In the genomic region with DNA sequence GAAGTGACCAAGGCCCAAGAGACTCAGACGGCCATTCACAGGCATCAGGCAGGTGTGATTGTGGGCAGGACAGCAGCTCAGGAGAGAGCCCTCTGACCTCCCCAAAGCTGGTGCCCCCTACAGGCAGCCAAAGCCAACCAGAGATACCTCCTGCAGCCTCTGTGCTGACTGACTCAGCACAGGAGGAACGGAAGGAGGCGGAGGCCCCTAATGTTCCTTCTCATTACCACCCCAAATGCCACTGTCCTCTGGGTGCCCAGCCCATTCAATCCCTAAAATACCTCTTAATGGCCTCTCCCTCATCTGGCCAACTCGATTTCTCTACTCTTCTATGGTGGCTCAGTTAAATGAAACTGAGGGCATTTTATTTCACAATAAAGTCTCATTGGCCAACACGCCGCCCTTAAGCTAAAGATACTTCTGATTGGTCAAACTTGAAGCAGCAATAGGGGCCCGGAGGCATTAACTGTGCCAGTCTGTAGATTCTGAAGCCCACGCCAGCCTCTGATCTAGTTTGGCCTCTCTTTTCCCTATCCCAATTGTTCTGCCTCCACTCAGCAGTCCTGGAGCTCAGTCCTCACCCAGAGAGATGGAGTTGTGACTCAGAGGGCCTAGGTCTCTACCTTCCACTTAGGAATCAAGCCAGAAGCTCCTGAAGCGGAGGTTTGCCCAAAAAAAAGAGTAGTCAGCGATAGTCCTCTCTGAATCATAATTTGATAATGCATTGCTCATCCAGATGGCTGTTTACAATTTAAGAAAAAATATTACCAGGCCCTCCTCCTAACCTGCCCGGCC, we compare ENCODE assay signal across 1 cellular context.
TF ChIP-seq lines count a peak whose summit lies in the region.

No MANE protein-coding gene starts in this region.

TF ChIP-seq in HepG2, 621 proteins besides CTCF, POLR2A, EP300 and RAD21 (continued from another document and continues in another):
- TF ChIP-seq DMTF1 (CRISPR knock-in tag; IDR thresholded peaks at IDR 0.05) (no peak), TAF15 (IDR thresholded peaks at IDR 0.05; ENCODE audit: low read depth, low read length, poor library complexity, severe bottlenecking) (no peak), PBX3 (CRISPR knock-in tag; IDR thresholded peaks at IDR 0.05; ENCODE audit: borderline replicate concordance) (no peak), KLF13 (CRISPR knock-in tag; IDR thresholded peaks at IDR 0.05) (no peak), NCOR1 (IDR thresholded peaks at IDR 0.05; ENCODE audit: borderline replicate concordance, low read length) (no peak), MLXIP (CRISPR knock-in tag; IDR thresholded peaks at IDR 0.05; ENCODE audit: borderline replicate concordance) (no peak), AFF4 (CRISPR knock-in tag; IDR thresholded peaks at IDR 0.05) (0 out of 2 replicates have a peak, but pooled peaks have one; percentile 52), ZNF275 (CRISPR knock-in tag; IDR thresholded peaks at IDR 0.05; ENCODE audit: borderline replicate concordance) (no peak), REXO4 (CRISPR knock-in tag; IDR thresholded peaks at IDR 0.05; ENCODE audit: borderline replicate concordance) (no peak), MIXL1 (CRISPR knock-in tag; IDR thresholded peaks at IDR 0.05) (0 out of 2 replicates have a peak, but pooled peaks have one; percentile 26), SMARCC2 (IDR thresholded peaks at IDR 0.05) (no peak), ZNF609 (CRISPR knock-in tag; IDR thresholded peaks at IDR 0.05; ENCODE audit: borderline replicate concordance) (no peak), AGO1 (IDR thresholded peaks at IDR 0.05; ENCODE audit: low read depth, low read length, poor library complexity, severe bottlenecking) (no peak), CEBPB (IDR thresholded peaks at IDR 0.05; ENCODE audit: borderline replicate concordance, low read depth, low read length) (peak; percentile 43), ZNF121 (CRISPR knock-in tag; IDR thresholded peaks at IDR 0.05) (no peak), ZNF205 (CRISPR knock-in tag; IDR thresholded peaks at IDR 0.05) (peak; percentile 63; the same call in 1 of the 2 replicates), KLF11 (CRISPR knock-in tag; IDR thresholded peaks at IDR 0.05) (no peak), MTF2 (CRISPR knock-in tag; IDR thresholded peaks at IDR 0.05; ENCODE audit: borderline replicate concordance) (no peak), ZNF749 (CRISPR knock-in tag; IDR thresholded peaks at IDR 0.05; ENCODE audit: borderline replicate concordance) (no peak), ZNF652 (CRISPR knock-in tag; IDR thresholded peaks at IDR 0.05; ENCODE audit: borderline replicate concordance, low read depth) (no peak), ZNF446 (CRISPR knock-in tag; IDR thresholded peaks at IDR 0.05) (no peak), REL (CRISPR knock-in tag; conservative IDR thresholded peaks at IDR 0.05) (no peak), BCL6 (CRISPR knock-in tag; IDR thresholded peaks at IDR 0.05) (0 out of 2 replicates have a peak, but pooled peaks have one; percentile 24), ZNF605 (CRISPR knock-in tag; IDR thresholded peaks at IDR 0.05) (no peak), ZNF292 (CRISPR knock-in tag; IDR thresholded peaks at IDR 0.05; ENCODE audit: borderline replicate concordance, low read depth) (no peak), KLF12 (CRISPR knock-in tag; IDR thresholded peaks at IDR 0.05; ENCODE audit: borderline replicate concordance) (no peak), ZNF562 (CRISPR knock-in tag; IDR thresholded peaks at IDR 0.05; ENCODE audit: borderline replicate concordance) (no peak), ZNF431 (CRISPR knock-in tag; IDR thresholded peaks at IDR 0.05; ENCODE audit: borderline replicate concordance, low read depth) (no peak), ZNF644 (CRISPR knock-in tag; IDR thresholded peaks at IDR 0.05; ENCODE audit: low read depth) (no peak)
- TF ChIP-seq, protein P1, sequence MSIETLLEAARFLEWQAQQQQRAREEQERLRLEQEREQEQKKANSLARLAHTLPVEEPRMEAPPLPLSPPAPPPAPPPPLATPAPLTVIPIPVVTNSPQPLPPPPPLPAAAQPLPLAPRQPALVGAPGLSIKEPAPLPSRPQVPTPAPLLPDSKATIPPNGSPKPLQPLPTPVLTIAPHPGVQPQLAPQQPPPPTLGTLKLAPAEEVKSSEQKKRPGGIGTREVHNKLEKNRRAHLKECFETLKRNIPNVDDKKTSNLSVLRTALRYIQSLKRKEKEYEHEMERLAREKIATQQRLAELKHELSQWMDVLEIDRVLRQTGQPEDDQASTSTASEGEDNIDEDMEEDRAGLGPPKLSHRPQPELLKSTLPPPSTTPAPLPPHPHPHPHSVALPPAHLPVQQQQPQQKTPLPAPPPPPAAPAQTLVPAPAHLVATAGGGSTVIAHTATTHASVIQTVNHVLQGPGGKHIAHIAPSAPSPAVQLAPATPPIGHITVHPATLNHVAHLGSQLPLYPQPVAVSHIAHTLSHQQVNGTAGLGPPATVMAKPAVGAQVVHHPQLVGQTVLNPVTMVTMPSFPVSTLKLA (IDR thresholded peaks at IDR 0.05): no peak
- TF ChIP-seq, protein P2, sequence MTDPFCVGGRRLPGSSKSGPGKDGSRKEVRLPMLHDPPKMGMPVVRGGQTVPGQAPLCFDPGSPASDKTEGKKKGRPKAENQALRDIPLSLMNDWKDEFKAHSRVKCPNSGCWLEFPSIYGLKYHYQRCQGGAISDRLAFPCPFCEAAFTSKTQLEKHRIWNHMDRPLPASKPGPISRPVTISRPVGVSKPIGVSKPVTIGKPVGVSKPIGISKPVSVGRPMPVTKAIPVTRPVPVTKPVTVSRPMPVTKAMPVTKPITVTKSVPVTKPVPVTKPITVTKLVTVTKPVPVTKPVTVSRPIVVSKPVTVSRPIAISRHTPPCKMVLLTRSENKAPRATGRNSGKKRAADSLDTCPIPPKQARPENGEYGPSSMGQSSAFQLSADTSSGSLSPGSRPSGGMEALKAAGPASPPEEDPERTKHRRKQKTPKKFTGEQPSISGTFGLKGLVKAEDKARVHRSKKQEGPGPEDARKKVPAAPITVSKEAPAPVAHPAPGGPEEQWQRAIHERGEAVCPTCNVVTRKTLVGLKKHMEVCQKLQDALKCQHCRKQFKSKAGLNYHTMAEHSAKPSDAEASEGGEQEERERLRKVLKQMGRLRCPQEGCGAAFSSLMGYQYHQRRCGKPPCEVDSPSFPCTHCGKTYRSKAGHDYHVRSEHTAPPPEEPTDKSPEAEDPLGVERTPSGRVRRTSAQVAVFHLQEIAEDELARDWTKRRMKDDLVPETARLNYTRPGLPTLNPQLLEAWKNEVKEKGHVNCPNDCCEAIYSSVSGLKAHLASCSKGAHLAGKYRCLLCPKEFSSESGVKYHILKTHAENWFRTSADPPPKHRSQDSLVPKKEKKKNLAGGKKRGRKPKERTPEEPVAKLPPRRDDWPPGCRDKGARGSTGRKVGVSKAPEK (CRISPR knock-in tag; IDR thresholded peaks at IDR 0.05; ENCODE audit: borderline replicate concordance): no peak
